Comparison of ENCODE assay signal across 1 cellular context in the genomic region with DNA sequence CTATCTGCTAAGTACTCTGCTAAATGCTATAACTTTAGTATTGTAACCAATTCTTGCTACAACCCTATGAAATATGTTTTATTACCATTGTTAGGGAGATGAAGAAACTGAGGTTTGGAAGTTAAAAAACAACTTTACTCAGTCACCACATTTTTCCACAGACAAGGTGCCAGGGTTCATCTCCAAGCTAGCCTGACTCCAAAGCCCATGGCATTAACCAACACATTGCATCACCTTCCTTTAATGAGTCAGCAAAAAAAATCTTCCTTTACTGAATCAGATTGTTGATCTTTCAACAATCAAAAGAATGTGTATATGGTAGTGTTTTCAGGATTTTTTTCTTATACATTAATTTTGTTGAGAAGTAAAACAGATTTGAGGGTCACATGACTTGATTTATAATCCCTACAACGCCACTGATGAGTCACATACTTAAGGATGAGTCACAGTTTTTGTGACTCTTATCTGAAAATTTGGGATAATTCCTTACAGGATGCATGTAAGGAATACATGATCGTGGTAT.
TF ChIP-seq lines count a peak whose summit lies in the region.

No MANE protein-coding gene starts in this region.

TF ChIP-seq in K562, 482 proteins besides CTCF, POLR2A, EP300 and RAD21 (continued from another document and continues in another):
- peak; percentile 42 for TF ChIP-seq GABPA (tag; conservative IDR thresholded peaks at IDR 0.05; ENCODE audit: low read depth)
- no peak for TF ChIP-seq FOXA1 (IDR thresholded peaks at IDR 0.05; ENCODE audit: borderline replicate concordance)
- no peak for TF ChIP-seq CSDE1 (IDR thresholded peaks at IDR 0.05)
- TF ChIP-seq ERF (CRISPR knock-in tag; IDR thresholded peaks at IDR 0.05) = no peak
- TF ChIP-seq, protein P1, sequence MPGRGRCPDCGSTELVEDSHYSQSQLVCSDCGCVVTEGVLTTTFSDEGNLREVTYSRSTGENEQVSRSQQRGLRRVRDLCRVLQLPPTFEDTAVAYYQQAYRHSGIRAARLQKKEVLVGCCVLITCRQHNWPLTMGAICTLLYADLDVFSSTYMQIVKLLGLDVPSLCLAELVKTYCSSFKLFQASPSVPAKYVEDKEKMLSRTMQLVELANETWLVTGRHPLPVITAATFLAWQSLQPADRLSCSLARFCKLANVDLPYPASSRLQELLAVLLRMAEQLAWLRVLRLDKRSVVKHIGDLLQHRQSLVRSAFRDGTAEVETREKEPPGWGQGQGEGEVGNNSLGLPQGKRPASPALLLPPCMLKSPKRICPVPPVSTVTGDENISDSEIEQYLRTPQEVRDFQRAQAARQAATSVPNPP (IDR thresholded peaks at IDR 0.05; ENCODE audit: borderline replicate concordance, insufficient read depth, insufficient read length) = no peak
- TF ChIP-seq ARNT (IDR thresholded peaks at IDR 0.05) = no peak; a peak in 2 of 4 replicates
- TF ChIP-seq ZBTB2 (IDR thresholded peaks at IDR 0.05) = peak; percentile 64; the same call in 1 of the 2 replicates
- no peak for TF ChIP-seq SMAD3 (CRISPR knock-in tag; conservative IDR thresholded peaks at IDR 0.05)
- TF ChIP-seq, protein P2, sequence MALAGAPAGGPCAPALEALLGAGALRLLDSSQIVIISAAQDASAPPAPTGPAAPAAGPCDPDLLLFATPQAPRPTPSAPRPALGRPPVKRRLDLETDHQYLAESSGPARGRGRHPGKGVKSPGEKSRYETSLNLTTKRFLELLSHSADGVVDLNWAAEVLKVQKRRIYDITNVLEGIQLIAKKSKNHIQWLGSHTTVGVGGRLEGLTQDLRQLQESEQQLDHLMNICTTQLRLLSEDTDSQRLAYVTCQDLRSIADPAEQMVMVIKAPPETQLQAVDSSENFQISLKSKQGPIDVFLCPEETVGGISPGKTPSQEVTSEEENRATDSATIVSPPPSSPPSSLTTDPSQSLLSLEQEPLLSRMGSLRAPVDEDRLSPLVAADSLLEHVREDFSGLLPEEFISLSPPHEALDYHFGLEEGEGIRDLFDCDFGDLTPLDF (CRISPR knock-in tag; IDR thresholded peaks at IDR 0.05) = no peak
- no peak for TF ChIP-seq MCM3 (IDR thresholded peaks at IDR 0.05)
- TF ChIP-seq BCL6 (CRISPR knock-in tag; IDR thresholded peaks at IDR 0.05) = no peak
- no peak for TF ChIP-seq TCF7L2 (IDR thresholded peaks at IDR 0.05; ENCODE audit: low read depth, low read length)
- 0 out of 2 replicates have a peak, but pooled peaks have one; percentile 78 for TF ChIP-seq HDAC8 (tag; IDR thresholded peaks at IDR 0.05)
- TF ChIP-seq, protein P3, sequence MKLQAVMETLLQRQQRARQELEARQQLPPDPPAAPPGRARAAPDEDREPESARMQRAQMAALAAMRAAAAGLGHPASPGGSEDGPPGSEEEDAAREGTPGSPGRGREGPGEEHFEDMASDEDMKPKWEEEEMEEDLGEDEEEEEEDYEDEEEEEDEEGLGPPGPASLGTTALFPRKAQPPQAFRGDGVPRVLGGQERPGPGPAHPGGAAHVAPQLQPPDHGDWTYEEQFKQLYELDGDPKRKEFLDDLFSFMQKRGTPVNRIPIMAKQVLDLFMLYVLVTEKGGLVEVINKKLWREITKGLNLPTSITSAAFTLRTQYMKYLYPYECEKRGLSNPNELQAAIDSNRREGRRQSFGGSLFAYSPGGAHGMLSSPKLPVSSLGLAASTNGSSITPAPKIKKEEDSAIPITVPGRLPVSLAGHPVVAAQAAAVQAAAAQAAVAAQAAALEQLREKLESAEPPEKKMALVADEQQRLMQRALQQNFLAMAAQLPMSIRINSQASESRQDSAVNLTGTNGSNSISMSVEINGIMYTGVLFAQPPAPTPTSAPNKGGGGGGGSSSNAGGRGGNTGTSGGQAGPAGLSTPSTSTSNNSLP (IDR thresholded peaks at IDR 0.05; ENCODE audit: borderline replicate concordance, low read depth, low read length) = peak; percentile 78; the same call in 1 of the 2 replicates
- TF ChIP-seq, protein P4, sequence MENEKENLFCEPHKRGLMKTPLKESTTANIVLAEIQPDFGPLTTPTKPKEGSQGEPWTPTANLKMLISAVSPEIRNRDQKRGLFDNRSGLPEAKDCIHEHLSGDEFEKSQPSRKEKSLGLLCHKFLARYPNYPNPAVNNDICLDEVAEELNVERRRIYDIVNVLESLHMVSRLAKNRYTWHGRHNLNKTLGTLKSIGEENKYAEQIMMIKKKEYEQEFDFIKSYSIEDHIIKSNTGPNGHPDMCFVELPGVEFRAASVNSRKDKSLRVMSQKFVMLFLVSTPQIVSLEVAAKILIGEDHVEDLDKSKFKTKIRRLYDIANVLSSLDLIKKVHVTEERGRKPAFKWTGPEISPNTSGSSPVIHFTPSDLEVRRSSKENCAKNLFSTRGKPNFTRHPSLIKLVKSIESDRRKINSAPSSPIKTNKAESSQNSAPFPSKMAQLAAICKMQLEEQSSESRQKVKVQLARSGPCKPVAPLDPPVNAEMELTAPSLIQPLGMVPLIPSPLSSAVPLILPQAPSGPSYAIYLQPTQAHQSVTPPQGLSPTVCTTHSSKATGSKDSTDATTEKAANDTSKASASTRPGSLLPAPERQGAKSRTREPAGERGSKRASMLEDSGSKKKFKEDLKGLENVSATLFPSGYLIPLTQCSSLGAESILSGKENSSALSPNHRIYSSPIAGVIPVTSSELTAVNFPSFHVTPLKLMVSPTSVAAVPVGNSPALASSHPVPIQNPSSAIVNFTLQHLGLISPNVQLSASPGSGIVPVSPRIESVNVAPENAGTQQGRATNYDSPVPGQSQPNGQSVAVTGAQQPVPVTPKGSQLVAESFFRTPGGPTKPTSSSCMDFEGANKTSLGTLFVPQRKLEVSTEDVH (IDR thresholded peaks at IDR 0.05; ENCODE audit: low read depth, partially characterized antibody) = peak; percentile 40
- TF ChIP-seq E2F5 (CRISPR knock-in tag; IDR thresholded peaks at IDR 0.05) = no peak
- TF ChIP-seq SMC3 (conservative IDR thresholded peaks at IDR 0.05; ENCODE audit: insufficient read depth, low read depth, low read length) = no peak
- no peak for TF ChIP-seq ZC3H4 (CRISPR knock-in tag; IDR thresholded peaks at IDR 0.05; ENCODE audit: borderline replicate concordance)
- no peak for TF ChIP-seq NR2C2 (CRISPR knock-in tag; IDR thresholded peaks at IDR 0.05)
- TF ChIP-seq NR2C2 (tag; IDR thresholded peaks at IDR 0.05) = peak; percentile 81
- TF ChIP-seq HIVEP1 (CRISPR knock-in tag; IDR thresholded peaks at IDR 0.05) = no peak
- TF ChIP-seq CTCFL (IDR thresholded peaks at IDR 0.05; ENCODE audit: borderline replicate concordance, insufficient read depth, low read depth, low read length, poor library complexity, severe bottlenecking) = no peak
- no peak for TF ChIP-seq GTF3C2 (IDR thresholded peaks at IDR 0.05; ENCODE audit: borderline replicate concordance, extremely low read depth, insufficient read length)
- TF ChIP-seq MAFF (IDR thresholded peaks at IDR 0.05; ENCODE audit: low read length) = peak; percentile 97
- TF ChIP-seq BCOR (IDR thresholded peaks at IDR 0.05) = no peak
- TF ChIP-seq ZNF561 (CRISPR knock-in tag; conservative IDR thresholded peaks at IDR 0.05) = no peak
- TF ChIP-seq ASH1L (IDR thresholded peaks at IDR 0.05; ENCODE audit: borderline replicate concordance, low read depth, partially characterized antibody) = no peak
- TF ChIP-seq RCOR1 (IDR thresholded peaks at IDR 0.05; ENCODE audit: borderline replicate concordance in 1 of 2, low read depth in 2 of 2, low read length in 2 of 2) = peak; percentile 52 to 73; a peak in 3 of 4 replicates
- TF ChIP-seq RBM17 (IDR thresholded peaks at IDR 0.05; ENCODE audit: borderline replicate concordance, low read depth, low read length) = no peak
- no peak for TF ChIP-seq ZNF717 (CRISPR knock-in tag; IDR thresholded peaks at IDR 0.05)
- TF ChIP-seq SMARCA5 (IDR thresholded peaks at IDR 0.05) = no peak
- no peak for TF ChIP-seq ZNF584 (CRISPR knock-in tag; IDR thresholded peaks at IDR 0.05; ENCODE audit: low read depth)
- no peak; the same call in 1 of the 2 replicates for TF ChIP-seq FOXM1 (IDR thresholded peaks at IDR 0.05; ENCODE audit: low read depth)
- TF ChIP-seq FOXM1 (CRISPR knock-in tag; IDR thresholded peaks at IDR 0.05; ENCODE audit: low read depth) = no peak
- TF ChIP-seq MAFK (IDR thresholded peaks at IDR 0.05; ENCODE audit: low read length) = peak; percentile 98
- TF ChIP-seq DPF2 (IDR thresholded peaks at IDR 0.05) = peak; percentile 99
- TF ChIP-seq ZNF696 (CRISPR knock-in tag; conservative IDR thresholded peaks at IDR 0.05) = no peak
- peak; percentile 98 for TF ChIP-seq ZNF592 (IDR thresholded peaks at IDR 0.05)
- TF ChIP-seq, protein P5, sequence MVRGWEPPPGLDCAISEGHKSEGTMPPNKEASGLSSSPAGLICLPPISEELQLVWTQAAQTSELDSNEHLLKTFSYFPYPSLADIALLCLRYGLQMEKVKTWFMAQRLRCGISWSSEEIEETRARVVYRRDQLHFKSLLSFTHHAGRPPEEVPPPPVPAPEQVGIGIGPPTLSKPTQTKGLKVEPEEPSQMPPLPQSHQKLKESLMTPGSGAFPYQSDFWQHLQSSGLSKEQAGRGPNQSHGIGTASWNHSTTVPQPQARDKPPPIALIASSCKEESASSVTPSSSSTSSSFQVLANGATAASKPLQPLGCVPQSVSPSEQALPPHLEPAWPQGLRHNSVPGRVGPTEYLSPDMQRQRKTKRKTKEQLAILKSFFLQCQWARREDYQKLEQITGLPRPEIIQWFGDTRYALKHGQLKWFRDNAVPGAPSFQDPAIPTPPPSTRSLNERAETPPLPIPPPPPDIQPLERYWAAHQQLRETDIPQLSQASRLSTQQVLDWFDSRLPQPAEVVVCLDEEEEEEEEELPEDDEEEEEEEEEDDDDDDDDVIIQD (CRISPR knock-in tag; IDR thresholded peaks at IDR 0.05) = no peak
